Comparison of ENCODE assay signal across 1 cellular context in the genomic region with DNA sequence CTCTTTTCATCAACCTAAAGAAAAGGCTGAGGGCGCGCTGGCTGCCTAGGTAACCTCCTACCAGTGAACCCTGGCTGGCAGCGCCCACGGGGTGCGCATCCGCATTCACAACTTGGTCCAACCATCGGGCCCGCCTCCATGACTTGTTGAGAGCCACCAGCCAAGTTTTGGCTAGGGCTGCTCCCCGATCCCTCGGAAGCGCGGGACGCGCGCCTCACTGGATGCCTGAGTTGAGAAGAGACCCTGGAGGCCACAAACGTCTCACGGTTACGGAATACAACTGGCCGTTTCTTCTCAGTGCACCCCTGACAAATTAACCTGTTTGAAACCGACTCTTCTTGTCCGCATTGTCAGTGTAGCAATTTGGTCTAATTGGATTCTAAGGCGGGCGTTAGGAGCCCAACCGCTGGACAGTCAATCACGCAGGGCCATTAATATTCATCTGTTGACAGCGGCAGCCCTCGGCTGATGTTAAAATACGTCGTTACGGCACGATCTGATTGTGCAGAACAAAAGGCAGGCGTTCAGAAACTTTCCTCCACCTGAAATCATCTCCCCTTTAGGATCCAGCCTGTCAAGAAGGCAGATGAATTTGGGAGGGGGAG.
A peak's percentile ranks its signal among the peaks of the same experiment; 100 is the strongest.
TF ChIP-seq lines count a peak whose summit lies in the region.

No MANE protein-coding gene starts in this region.

TF ChIP-seq in HepG2, 621 proteins besides CTCF, POLR2A, EP300 and RAD21 (continued from another document and continues in another):
- TF ChIP-seq ZNF674 (CRISPR knock-in tag; IDR thresholded peaks at IDR 0.05; ENCODE audit: low read depth), result no peak
- no peak for TF ChIP-seq JUNB (CRISPR knock-in tag; IDR thresholded peaks at IDR 0.05; ENCODE audit: borderline replicate concordance)
- TF ChIP-seq PHF20 (CRISPR knock-in tag; IDR thresholded peaks at IDR 0.05), result no peak
- no peak for TF ChIP-seq ZNF230 (CRISPR knock-in tag; IDR thresholded peaks at IDR 0.05)
- no peak for TF ChIP-seq ZNF10 (CRISPR knock-in tag; IDR thresholded peaks at IDR 0.05; ENCODE audit: borderline replicate concordance, low read depth)
- no peak; the same call in 1 of the 2 replicates for TF ChIP-seq MED1 (CRISPR knock-in tag; IDR thresholded peaks at IDR 0.05)
- peak; percentile 55; the same call in 1 of the 2 replicates for TF ChIP-seq TAF1 (CRISPR knock-in tag; IDR thresholded peaks at IDR 0.05)
- TF ChIP-seq, protein P1, sequence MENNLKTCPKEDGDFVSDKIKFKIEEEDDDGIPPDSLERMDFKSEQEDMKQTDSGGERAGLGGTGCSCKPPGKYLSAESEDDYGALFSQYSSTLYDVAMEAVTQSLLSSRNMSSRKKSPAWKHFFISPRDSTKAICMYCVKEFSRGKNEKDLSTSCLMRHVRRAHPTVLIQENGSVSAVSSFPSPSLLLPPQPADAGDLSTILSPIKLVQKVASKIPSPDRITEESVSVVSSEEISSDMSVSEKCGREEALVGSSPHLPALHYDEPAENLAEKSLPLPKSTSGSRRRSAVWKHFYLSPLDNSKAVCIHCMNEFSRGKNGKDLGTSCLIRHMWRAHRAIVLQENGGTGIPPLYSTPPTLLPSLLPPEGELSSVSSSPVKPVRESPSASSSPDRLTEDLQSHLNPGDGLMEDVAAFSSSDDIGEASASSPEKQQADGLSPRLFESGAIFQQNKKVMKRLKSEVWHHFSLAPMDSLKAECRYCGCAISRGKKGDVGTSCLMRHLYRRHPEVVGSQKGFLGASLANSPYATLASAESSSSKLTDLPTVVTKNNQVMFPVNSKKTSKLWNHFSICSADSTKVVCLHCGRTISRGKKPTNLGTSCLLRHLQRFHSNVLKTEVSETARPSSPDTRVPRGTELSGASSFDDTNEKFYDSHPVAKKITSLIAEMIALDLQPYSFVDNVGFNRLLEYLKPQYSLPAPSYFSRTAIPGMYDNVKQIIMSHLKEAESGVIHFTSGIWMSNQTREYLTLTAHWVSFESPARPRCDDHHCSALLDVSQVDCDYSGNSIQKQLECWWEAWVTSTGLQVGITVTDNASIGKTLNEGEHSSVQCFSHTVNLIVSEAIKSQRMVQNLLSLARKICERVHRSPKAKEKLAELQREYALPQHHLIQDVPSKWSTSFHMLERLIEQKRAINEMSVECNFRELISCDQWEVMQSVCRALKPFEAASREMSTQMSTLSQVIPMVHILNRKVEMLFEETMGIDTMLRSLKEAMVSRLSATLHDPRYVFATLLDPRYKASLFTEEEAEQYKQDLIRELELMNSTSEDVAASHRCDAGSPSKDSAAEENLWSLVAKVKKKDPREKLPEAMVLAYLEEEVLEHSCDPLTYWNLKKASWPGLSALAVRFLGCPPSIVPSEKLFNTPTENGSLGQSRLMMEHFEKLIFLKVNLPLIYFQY (CRISPR knock-in tag; IDR thresholded peaks at IDR 0.05; ENCODE audit: borderline replicate concordance), result no peak
- TF ChIP-seq ASH2L (IDR thresholded peaks at IDR 0.05; ENCODE audit: insufficient read length, low read depth, low read length), result no peak
- no peak for TF ChIP-seq ZFP36L2 (CRISPR knock-in tag; IDR thresholded peaks at IDR 0.05)
- no peak for TF ChIP-seq SMAD1 (CRISPR knock-in tag; IDR thresholded peaks at IDR 0.05; ENCODE audit: borderline replicate concordance, low read depth)
- TF ChIP-seq, protein P2, sequence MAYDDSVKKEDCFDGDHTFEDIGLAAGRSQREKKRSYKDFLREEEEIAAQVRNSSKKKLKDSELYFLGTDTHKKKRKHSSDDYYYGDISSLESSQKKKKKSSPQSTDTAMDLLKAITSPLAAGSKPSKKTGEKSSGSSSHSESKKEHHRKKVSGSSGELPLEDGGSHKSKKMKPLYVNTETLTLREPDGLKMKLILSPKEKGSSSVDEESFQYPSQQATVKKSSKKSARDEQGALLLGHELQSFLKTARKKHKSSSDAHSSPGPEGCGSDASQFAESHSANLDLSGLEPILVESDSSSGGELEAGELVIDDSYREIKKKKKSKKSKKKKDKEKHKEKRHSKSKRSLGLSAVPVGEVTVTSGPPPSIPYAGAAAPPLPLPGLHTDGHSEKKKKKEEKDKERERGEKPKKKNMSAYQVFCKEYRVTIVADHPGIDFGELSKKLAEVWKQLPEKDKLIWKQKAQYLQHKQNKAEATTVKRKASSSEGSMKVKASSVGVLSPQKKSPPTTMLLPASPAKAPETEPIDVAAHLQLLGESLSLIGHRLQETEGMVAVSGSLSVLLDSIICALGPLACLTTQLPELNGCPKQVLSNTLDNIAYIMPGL (CRISPR knock-in tag; IDR thresholded peaks at IDR 0.05; ENCODE audit: borderline replicate concordance in 1 of 2, low read depth in 1 of 2), result no peak
- TF ChIP-seq RBM22 (optimal IDR thresholded peaks at IDR 0.05; ENCODE audit: low read length), result peak; percentile 36
- no peak for TF ChIP-seq ZC3H13 (CRISPR knock-in tag; IDR thresholded peaks at IDR 0.05)
- no peak for TF ChIP-seq KLF12 (CRISPR knock-in tag; IDR thresholded peaks at IDR 0.05; ENCODE audit: borderline replicate concordance)
- no peak for TF ChIP-seq GATA4 (IDR thresholded peaks at IDR 0.05; ENCODE audit: borderline replicate concordance, low read depth)
- no peak for TF ChIP-seq HNRNPK (IDR thresholded peaks at IDR 0.05; ENCODE audit: low read depth, low read length, poor library complexity, severe bottlenecking)
- TF ChIP-seq ZC3H4 (CRISPR knock-in tag; IDR thresholded peaks at IDR 0.05; ENCODE audit: borderline replicate concordance), result peak; percentile 58; the same call in 1 of the 2 replicates
- TF ChIP-seq, protein P3, sequence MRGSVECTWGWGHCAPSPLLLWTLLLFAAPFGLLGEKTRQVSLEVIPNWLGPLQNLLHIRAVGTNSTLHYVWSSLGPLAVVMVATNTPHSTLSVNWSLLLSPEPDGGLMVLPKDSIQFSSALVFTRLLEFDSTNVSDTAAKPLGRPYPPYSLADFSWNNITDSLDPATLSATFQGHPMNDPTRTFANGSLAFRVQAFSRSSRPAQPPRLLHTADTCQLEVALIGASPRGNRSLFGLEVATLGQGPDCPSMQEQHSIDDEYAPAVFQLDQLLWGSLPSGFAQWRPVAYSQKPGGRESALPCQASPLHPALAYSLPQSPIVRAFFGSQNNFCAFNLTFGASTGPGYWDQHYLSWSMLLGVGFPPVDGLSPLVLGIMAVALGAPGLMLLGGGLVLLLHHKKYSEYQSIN (CRISPR knock-in tag; IDR thresholded peaks at IDR 0.05; ENCODE audit: borderline replicate concordance), result no peak
- TF ChIP-seq YEATS2 (CRISPR knock-in tag; IDR thresholded peaks at IDR 0.05; ENCODE audit: borderline replicate concordance), result no peak
- TF ChIP-seq, protein P4, sequence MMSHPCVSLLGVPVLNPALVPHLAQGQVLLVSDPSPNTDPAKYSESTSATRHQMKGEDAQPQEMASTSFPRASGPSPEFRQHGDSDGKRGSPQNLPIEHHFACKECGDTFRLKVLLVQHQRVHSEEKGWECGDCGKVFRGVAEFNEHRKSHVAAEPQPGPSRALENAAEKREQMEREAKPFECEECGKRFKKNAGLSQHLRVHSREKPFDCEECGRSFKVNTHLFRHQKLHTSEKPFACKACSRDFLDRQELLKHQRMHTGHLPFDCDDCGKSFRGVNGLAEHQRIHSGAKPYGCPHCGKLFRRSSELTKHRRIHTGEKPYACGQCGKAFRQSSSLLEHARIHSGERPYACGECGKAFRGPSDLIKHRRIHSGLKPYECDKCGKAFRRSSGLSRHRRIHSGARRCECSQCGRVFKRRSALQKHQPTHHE (CRISPR knock-in tag; IDR thresholded peaks at IDR 0.05; ENCODE audit: borderline replicate concordance), result no peak
- TF ChIP-seq ZKSCAN8 (CRISPR knock-in tag; IDR thresholded peaks at IDR 0.05; ENCODE audit: borderline replicate concordance), result no peak
- TF ChIP-seq, protein P5, sequence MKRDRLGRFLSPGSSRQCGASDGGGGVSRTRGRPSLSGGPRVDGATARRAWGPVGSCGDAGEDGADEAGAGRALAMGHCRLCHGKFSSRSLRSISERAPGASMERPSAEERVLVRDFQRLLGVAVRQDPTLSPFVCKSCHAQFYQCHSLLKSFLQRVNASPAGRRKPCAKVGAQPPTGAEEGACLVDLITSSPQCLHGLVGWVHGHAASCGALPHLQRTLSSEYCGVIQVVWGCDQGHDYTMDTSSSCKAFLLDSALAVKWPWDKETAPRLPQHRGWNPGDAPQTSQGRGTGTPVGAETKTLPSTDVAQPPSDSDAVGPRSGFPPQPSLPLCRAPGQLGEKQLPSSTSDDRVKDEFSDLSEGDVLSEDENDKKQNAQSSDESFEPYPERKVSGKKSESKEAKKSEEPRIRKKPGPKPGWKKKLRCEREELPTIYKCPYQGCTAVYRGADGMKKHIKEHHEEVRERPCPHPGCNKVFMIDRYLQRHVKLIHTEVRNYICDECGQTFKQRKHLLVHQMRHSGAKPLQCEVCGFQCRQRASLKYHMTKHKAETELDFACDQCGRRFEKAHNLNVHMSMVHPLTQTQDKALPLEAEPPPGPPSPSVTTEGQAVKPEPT (CRISPR knock-in tag; IDR thresholded peaks at IDR 0.05; ENCODE audit: low read depth), result no peak
- TF ChIP-seq, protein P6, sequence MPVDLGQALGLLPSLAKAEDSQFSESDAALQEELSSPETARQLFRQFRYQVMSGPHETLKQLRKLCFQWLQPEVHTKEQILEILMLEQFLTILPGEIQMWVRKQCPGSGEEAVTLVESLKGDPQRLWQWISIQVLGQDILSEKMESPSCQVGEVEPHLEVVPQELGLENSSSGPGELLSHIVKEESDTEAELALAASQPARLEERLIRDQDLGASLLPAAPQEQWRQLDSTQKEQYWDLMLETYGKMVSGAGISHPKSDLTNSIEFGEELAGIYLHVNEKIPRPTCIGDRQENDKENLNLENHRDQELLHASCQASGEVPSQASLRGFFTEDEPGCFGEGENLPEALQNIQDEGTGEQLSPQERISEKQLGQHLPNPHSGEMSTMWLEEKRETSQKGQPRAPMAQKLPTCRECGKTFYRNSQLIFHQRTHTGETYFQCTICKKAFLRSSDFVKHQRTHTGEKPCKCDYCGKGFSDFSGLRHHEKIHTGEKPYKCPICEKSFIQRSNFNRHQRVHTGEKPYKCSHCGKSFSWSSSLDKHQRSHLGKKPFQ (CRISPR knock-in tag; IDR thresholded peaks at IDR 0.05; ENCODE audit: insufficient replicate concordance), result no peak
- TF ChIP-seq, protein P7, sequence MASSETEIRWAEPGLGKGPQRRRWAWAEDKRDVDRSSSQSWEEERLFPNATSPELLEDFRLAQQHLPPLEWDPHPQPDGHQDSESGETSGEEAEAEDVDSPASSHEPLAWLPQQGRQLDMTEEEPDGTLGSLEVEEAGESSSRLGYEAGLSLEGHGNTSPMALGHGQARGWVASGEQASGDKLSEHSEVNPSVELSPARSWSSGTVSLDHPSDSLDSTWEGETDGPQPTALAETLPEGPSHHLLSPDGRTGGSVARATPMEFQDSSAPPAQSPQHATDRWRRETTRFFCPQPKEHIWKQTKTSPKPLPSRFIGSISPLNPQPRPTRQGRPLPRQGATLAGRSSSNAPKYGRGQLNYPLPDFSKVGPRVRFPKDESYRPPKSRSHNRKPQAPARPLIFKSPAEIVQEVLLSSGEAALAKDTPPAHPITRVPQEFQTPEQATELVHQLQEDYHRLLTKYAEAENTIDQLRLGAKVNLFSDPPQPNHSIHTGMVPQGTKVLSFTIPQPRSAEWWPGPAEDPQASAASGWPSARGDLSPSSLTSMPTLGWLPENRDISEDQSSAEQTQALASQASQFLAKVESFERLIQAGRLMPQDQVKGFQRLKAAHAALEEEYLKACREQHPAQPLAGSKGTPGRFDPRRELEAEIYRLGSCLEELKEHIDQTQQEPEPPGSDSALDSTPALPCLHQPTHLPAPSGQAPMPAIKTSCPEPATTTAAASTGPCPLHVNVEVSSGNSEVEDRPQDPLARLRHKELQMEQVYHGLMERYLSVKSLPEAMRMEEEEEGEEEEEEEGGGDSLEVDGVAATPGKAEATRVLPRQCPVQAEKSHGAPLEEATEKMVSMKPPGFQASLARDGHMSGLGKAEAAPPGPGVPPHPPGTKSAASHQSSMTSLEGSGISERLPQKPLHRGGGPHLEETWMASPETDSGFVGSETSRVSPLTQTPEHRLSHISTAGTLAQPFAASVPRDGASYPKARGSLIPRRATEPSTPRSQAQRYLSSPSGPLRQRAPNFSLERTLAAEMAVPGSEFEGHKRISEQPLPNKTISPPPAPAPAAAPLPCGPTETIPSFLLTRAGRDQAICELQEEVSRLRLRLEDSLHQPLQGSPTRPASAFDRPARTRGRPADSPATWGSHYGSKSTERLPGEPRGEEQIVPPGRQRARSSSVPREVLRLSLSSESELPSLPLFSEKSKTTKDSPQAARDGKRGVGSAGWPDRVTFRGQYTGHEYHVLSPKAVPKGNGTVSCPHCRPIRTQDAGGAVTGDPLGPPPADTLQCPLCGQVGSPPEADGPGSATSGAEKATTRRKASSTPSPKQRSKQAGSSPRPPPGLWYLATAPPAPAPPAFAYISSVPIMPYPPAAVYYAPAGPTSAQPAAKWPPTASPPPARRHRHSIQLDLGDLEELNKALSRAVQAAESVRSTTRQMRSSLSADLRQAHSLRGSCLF (CRISPR knock-in tag; IDR thresholded peaks at IDR 0.05; ENCODE audit: borderline replicate concordance), result no peak
- TF ChIP-seq ZSCAN20 (CRISPR knock-in tag; IDR thresholded peaks at IDR 0.05; ENCODE audit: borderline replicate concordance), result no peak
- TF ChIP-seq LCORL (IDR thresholded peaks at IDR 0.05), result no peak
- no peak for TF ChIP-seq LCORL (CRISPR knock-in tag; IDR thresholded peaks at IDR 0.05)
- no peak for TF ChIP-seq RXRA (CRISPR knock-in tag; IDR thresholded peaks at IDR 0.05)
- TF ChIP-seq ZNF841 (CRISPR knock-in tag; IDR thresholded peaks at IDR 0.05; ENCODE audit: borderline replicate concordance), result no peak
- no peak for TF ChIP-seq KLF6 (CRISPR knock-in tag; IDR thresholded peaks at IDR 0.05)
- TF ChIP-seq, protein P8, sequence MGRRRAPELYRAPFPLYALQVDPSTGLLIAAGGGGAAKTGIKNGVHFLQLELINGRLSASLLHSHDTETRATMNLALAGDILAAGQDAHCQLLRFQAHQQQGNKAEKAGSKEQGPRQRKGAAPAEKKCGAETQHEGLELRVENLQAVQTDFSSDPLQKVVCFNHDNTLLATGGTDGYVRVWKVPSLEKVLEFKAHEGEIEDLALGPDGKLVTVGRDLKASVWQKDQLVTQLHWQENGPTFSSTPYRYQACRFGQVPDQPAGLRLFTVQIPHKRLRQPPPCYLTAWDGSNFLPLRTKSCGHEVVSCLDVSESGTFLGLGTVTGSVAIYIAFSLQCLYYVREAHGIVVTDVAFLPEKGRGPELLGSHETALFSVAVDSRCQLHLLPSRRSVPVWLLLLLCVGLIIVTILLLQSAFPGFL (CRISPR knock-in tag; IDR thresholded peaks at IDR 0.05), result no peak
- TF ChIP-seq AGO2 (optimal IDR thresholded peaks at IDR 0.05; ENCODE audit: low read depth, low read length), result peak; percentile 84
- TF ChIP-seq ZNF329 (CRISPR knock-in tag; IDR thresholded peaks at IDR 0.05; ENCODE audit: low read depth), result 0 out of 2 replicates have a peak, but pooled peaks have one; percentile 9
- TF ChIP-seq RBFOX2 (IDR thresholded peaks at IDR 0.05; ENCODE audit: low read depth, low read length), result peak; percentile 76
- TF ChIP-seq, protein P9, sequence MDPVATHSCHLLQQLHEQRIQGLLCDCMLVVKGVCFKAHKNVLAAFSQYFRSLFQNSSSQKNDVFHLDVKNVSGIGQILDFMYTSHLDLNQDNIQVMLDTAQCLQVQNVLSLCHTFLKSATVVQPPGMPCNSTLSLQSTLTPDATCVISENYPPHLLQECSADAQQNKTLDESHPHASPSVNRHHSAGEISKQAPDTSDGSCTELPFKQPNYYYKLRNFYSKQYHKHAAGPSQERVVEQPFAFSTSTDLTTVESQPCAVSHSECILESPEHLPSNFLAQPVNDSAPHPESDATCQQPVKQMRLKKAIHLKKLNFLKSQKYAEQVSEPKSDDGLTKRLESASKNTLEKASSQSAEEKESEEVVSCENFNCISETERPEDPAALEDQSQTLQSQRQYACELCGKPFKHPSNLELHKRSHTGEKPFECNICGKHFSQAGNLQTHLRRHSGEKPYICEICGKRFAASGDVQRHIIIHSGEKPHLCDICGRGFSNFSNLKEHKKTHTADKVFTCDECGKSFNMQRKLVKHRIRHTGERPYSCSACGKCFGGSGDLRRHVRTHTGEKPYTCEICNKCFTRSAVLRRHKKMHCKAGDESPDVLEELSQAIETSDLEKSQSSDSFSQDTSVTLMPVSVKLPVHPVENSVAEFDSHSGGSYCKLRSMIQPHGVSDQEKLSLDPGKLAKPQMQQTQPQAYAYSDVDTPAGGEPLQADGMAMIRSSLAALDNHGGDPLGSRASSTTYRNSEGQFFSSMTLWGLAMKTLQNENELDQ (CRISPR knock-in tag; IDR thresholded peaks at IDR 0.05; ENCODE audit: borderline replicate concordance), result no peak
- TF ChIP-seq ZNF709 (CRISPR knock-in tag; IDR thresholded peaks at IDR 0.05), result no peak
